21 cellular contexts compared by ENCODE assay signal in genomic region chr4:6383019-6383404, GRCh38.
A peak's percentile ranks its signal among the peaks of the same experiment; 100 is the strongest.
DNase-seq lines count a peak whose midpoint lies in the region; ATAC-seq and TF ChIP-seq lines count a peak whose summit lies in the region.
"Had no signal": no experiment of that assay in that cellular context is flagged by ENCODE, and none has a peak within 500 bp of the region (broad histone marks: within the 10 kb centered on the region; RNA-seq: fewer than 3 reads in every experiment).

No MANE protein-coding gene starts in this region.

- H4K20me1 ChIP-seq in mammary epithelial cell (ENCODE audit: insufficient read depth, low read length): no peaks in the 10 kb centered on the region

- CTCF ChIA-PET in mammary epithelial cell (lab: Charles Lee; ENCODE audit: low non-redundant PET): no interaction called here
- CTCF ChIA-PET in MCF 10A (lab: Yijun Ruan, JAX): interaction anchor here (0.5 kb wide), 1 partner anchor 558 kb away, joined by 5 read pairs; no protein-coding TSS in a partner anchor

- in situ Hi-C loops in mammary epithelial cell (cut with MboI; ENCODE audit: low sequenced_read_pairs in 2 of 2): no loop called here

- H3K4me3 Mint-ChIP-seq in MCF 10A (ENCODE audit: unreplicated experiment) (no peak overlapping the region), neural crest cell (no peak overlapping the region)
- H3K4me3 Mint-ChIP-seq: CD4-positive, alpha-beta memory T cell had no signal

- intact Hi-C loops in mammary epithelial cell (cut with micrococcal nuclease) (no loop called here), MCF 10A (cut with micrococcal nuclease) (no loop called here), aorta (cut with DNase I) (no loop called here)

- H3K9me3 Mint-ChIP-seq in MCF 10A (ENCODE audit: unreplicated experiment) (no peaks in the 10 kb centered on the region), neural crest cell (no peaks in the 10 kb centered on the region)
- H3K9me3 Mint-ChIP-seq: CD4-positive, alpha-beta memory T cell had no signal

- no peaks in the 10 kb centered on the region for H3K79me2 ChIP-seq in mammary epithelial cell (ENCODE audit: insufficient read depth, low read length)

- dilution Hi-C loops in mammary epithelial cell (cut with HindIII; ENCODE audit: low sequenced_read_pairs): no loop called here

- no peaks in the 10 kb centered on the region for H3K9me3 ChIP-seq in mammary epithelial cell (replicated peaks; ENCODE audit: insufficient read depth, low read length)
- no peaks in the 10 kb centered on the region for H3K9me3 ChIP-seq in aorta (ENCODE audit: control insufficient read depth, low read length)
- H3K9me3 ChIP-seq: BLaER1 treated with 17β-estradiol and CSF1 and Interleukin-3, amounts not matched to agents 10 nM and 100 nM; Caco-2; SJCRH30 had no signal

- H3K4me3 ChIP-seq in mammary epithelial cell (replicated peaks in 1 of 3; ENCODE audit: insufficient read depth in 1 of 3, low read depth in 2 of 3, low read length in 3 of 3) (no peak overlapping the region), aorta (ENCODE audit: low read length in 2 of 2) (no peak overlapping the region)
- H3K4me3 ChIP-seq: BLaER1 treated with 17β-estradiol and CSF1 and Interleukin-3, amounts not matched to agents 10 nM and 100 nM; SJCRH30 had no signal

- no peaks in the 10 kb centered on the region for H3K27me3 Mint-ChIP-seq in MCF 10A (ENCODE audit: insufficient read depth, unreplicated experiment)
- H3K27me3 Mint-ChIP-seq in neural crest cell (ENCODE audit: low read depth): peaks cover 12% of the 10 kb centered on the region

- H3K9ac ChIP-seq in mammary epithelial cell (ENCODE audit: insufficient read depth, low read length): no peak overlapping the region
- H3K9ac ChIP-seq: BLaER1 treated with 17β-estradiol and CSF1 and Interleukin-3, amounts not matched to agents 10 nM and 100 nM; KMS-11 had no signal

- peak overlapping the region; percentile 24 for H2AFZ ChIP-seq in mammary epithelial cell (ENCODE audit: low read depth, low read length)

- POLR2A ChIA-PET in MCF 10A (lab: Yijun Ruan, JAX): no interaction called here

- H3K36me3 Mint-ChIP-seq in MCF 10A (ENCODE audit: insufficient read depth, unreplicated experiment): no peaks in the 10 kb centered on the region
- no peaks in the 10 kb centered on the region for H3K36me3 Mint-ChIP-seq in neural crest cell (ENCODE audit: low read depth)
- H3K36me3 Mint-ChIP-seq: CD4-positive, alpha-beta memory T cell had no signal

- BruUV-seq in mammary epithelial cell (replicated peaks; lab: Mats Ljungman, UMichigan) (no TSS peak), MCF 10A (replicated peaks; lab: Mats Ljungman, UMichigan) (no TSS peak)

- H3K27ac ChIP-seq in mammary epithelial cell (ENCODE audit: insufficient read depth, low read depth, low read length) (no peak overlapping the region), cingulate gyrus (ENCODE audit: low read depth, low read length) (peak overlapping the region; percentile 72), aorta (ENCODE audit: low read depth in 1 of 2, low read length in 2 of 2) (no peak overlapping the region)
- H3K27ac ChIP-seq: BLaER1 treated with 17β-estradiol and CSF1 and Interleukin-3, amounts not matched to agents 10 nM and 100 nM; KMS-11; SJCRH30 had no signal

- 0% methylated on average over 2 of the region's 10 CpGs for WGBS in mammary epithelial cell (ENCODE audit: low coverage, missing lambda C conversion rate)
- WGBS in aorta, 2 donors: 83 to 84% methylated on average over 10 of the region's 10 CpGs

- TF ChIP-seq CTCF in mammary epithelial cell (conservative IDR thresholded peaks at IDR 0.05 in 1 of 2, IDR thresholded peaks at IDR 0.05 in 1 of 2; ENCODE audit: extremely low read depth in 1 of 2, insufficient read depth in 1 of 2, low read depth in 1 of 2, low read length in 2 of 2) (no peak), MCF 10A (IDR thresholded peaks at IDR 0.05; ENCODE audit: unreplicated experiment) (no peak), neural crest cell (conservative IDR thresholded peaks at IDR 0.05) (no peak)

- H3K36me3 ChIP-seq in mammary epithelial cell (ENCODE audit: insufficient read depth, low read length): no peaks in the 10 kb centered on the region
- no peaks in the 10 kb centered on the region for H3K36me3 ChIP-seq in aorta (ENCODE audit: control insufficient read depth in 1 of 2, insufficient read depth in 2 of 2, low read length in 1 of 2)
- H3K36me3 ChIP-seq: BLaER1 treated with 17β-estradiol and CSF1 and Interleukin-3, amounts not matched to agents 10 nM and 100 nM; SJCRH30 had no signal

- DNase-seq in mammary epithelial cell (no peak), MCF 10A (ENCODE audit: unreplicated experiment) (no peak), neural crest cell (ENCODE audit: low read depth, low spot score) (no peak), aorta (peak; percentile 17 to 59), NCI-H146 (lab: John Stamatoyannopoulos, UW) (no peak)
- DNase-seq: 8988T; CD4-positive, alpha-beta memory T cell; DMS 273 treated with DMSO at 0.1 percent for 48 hours; GOT3; HCEC 1CT; NCI-H2029 treated with DMSO at 0.1 percent for 48 hours; NCI-H226; NCI-H524; NCI-H774; NK-92 treated with Interleukin-12 subunit alpha and Interleukin-12 subunit beta, amount 100 ng/mL, for 24 hours had no signal

- ATAC-seq in aorta (ENCODE audit: low FRiP score): no peak
- ATAC-seq in GM21786 (IDR thresholded peaks at IDR 0.05; ENCODE audit: unreplicated experiment): no peak

- H3K4me1 ChIP-seq in mammary epithelial cell (ENCODE audit: insufficient read depth, low read length) (peaks cover 11% of the 10 kb centered on the region), aorta (ENCODE audit: control insufficient read depth in 1 of 2, insufficient read depth in 2 of 2, low read length in 2 of 2) (no peaks in the 10 kb centered on the region)
- H3K4me1 ChIP-seq: BLaER1 treated with 17β-estradiol and CSF1 and Interleukin-3, amounts not matched to agents 10 nM and 100 nM; Caco-2; SJCRH30 had no signal

- H3K4me1 Mint-ChIP-seq in MCF 10A (ENCODE audit: insufficient read depth, unreplicated experiment) (peaks cover 4% of the 10 kb centered on the region), neural crest cell (no peaks in the 10 kb centered on the region)
- H3K4me1 Mint-ChIP-seq: CD4-positive, alpha-beta memory T cell had no signal

- H3K27ac Mint-ChIP-seq in MCF 10A (ENCODE audit: low read depth, unreplicated experiment): no peak overlapping the region
- H3K27ac Mint-ChIP-seq in neural crest cell (ENCODE audit: unreplicated experiment): peak overlapping the region; percentile 50
- H3K27ac Mint-ChIP-seq: CD4-positive, alpha-beta memory T cell had no signal

- H3K27me3 ChIP-seq in mammary epithelial cell (ENCODE audit: insufficient read depth, low read length): no peaks in the 10 kb centered on the region
- H3K27me3 ChIP-seq in aorta (ENCODE audit: control insufficient read depth in 1 of 2, insufficient read depth in 2 of 2, low read length in 1 of 2): no peaks in the 10 kb centered on the region

- peak overlapping the region; percentile 12 for H3K4me2 ChIP-seq in mammary epithelial cell (ENCODE audit: insufficient read depth, low read depth, low read length)
- H3K4me2 ChIP-seq: BLaER1 treated with 17β-estradiol and CSF1 and Interleukin-3, amounts not matched to agents 10 nM and 100 nM; KMS-11 had no signal

Comparison
In these comparisons a context has a peak if more than half of its experiments do, and no peak if none do; other contexts are left out.
1. DNase-seq: peak in aorta (2 of 2); none in mammary epithelial cell (single experiment), MCF 10A (single experiment), neural crest cell (single experiment) and NCI-H146 (single experiment).